14 cellular contexts compared by ENCODE assay signal in the genomic region with DNA sequence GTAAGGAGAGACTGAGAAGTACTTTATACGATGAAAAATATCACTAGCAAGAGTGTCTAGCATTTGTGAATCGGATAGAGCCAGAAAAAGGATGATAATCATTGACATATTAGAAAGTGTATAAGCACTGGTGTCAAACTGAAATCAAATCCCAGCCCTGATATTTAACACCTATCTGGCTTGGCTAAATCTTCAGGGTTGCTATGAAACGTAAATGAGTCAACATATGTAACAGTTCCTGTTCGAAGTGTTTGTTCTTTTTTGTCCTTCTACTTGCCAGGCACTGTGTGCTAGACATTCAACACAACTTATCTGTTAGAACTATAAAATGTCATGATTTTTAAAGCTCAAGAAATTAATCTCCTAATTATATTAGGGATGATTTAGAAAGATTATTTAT. TPM values are rescaled to one million over a fixed set of nuclear protein-coding genes. Genes with fewer than 3 reads are reported as not detected.
DNase-seq lines count a peak whose midpoint lies in the region; ATAC-seq, FAIRE-seq and TF ChIP-seq lines count a peak whose summit lies in the region.
"Had no signal": no experiment of that assay in that cellular context is flagged by ENCODE, and none has a peak within 500 bp of the region (broad histone marks: within the 10 kb centered on the region; RNA-seq: fewer than 3 reads in every experiment).

No MANE protein-coding gene starts in this region.

- TF ChIP-seq CTCF in natural killer cell (IDR thresholded peaks at IDR 0.05) (no peak), RWPE1 (conservative IDR thresholded peaks at IDR 0.05; ENCODE audit: low read depth) (no peak), fibroblast of pulmonary artery (IDR thresholded peaks at IDR 0.05; ENCODE audit: low read length, missing control alignments) (no peak), upper lobe of right lung (IDR thresholded peaks at IDR 0.05) (no peak)

- H3K9me3 ChIP-seq in upper lobe of right lung, result no peaks in the 10 kb centered on the region

- no peak for FAIRE-seq in HTR-8/SVneo (lab: Jason Lieb, UNC)
- FAIRE-seq: GM18507 had no signal

- H3K4me1 ChIP-seq in upper lobe of right lung, result no peaks in the 10 kb centered on the region

- peaks cover 75% of the 10 kb centered on the region for H3K36me3 ChIP-seq in upper lobe of right lung

- H3K4me3 ChIP-seq in fibroblast of pulmonary artery (replicated peaks; ENCODE audit: low read depth, low read length) (no peak overlapping the region), upper lobe of right lung (no peak overlapping the region)

- no peaks in the 10 kb centered on the region for H3K27me3 Mint-ChIP-seq in natural killer cell (ENCODE audit: low read depth in 2 of 2)
- no peaks in the 10 kb centered on the region for H3K27me3 Mint-ChIP-seq in natural killer cell treated with Interleukin-12 subunit alpha and Interleukin-12 subunit beta and Interleukin-15 and Interleukin-18, amount 100 ng/mL, for 72 hours
- H3K27me3 Mint-ChIP-seq: B cell had no signal

- H3K4me3 Mint-ChIP-seq in natural killer cell, result no peak overlapping the region
- H3K4me3 Mint-ChIP-seq in natural killer cell treated with Interleukin-12 subunit alpha and Interleukin-12 subunit beta and Interleukin-15 and Interleukin-18, amount 100 ng/mL, for 72 hours, result no peak overlapping the region
- H3K4me3 Mint-ChIP-seq: B cell, neural crest cell had no signal

- intact Hi-C loops in natural killer cell (cut with micrococcal nuclease), result no loop called here
- intact Hi-C loops in upper lobe of right lung (cut with DNase I), result no loop called here

- no peaks in the 10 kb centered on the region for H3K27me3 ChIP-seq in upper lobe of right lung

- CTCF ChIA-PET in RWPE1 (lab: Yijun Ruan, JAX), result no interaction called here

- peak overlapping the region; percentile 17 to 56 for H3K27ac Mint-ChIP-seq in natural killer cell
- H3K27ac Mint-ChIP-seq in natural killer cell treated with Interleukin-12 subunit alpha and Interleukin-12 subunit beta and Interleukin-15 and Interleukin-18, amount 100 ng/mL, for 72 hours, result peak overlapping the region in 1 of 2 donors; percentile 50
- H3K27ac Mint-ChIP-seq: B cell had no signal

- no peak overlapping the region for H3K27ac ChIP-seq in RWPE1
- no peak overlapping the region for H3K27ac ChIP-seq in upper lobe of right lung

- POLR2A ChIA-PET in RWPE1 (lab: Yijun Ruan, JAX; ENCODE audit: low non-redundant PET), result no interaction called here

- DNase-seq in natural killer cell (no peak), RWPE1 (ENCODE audit: low spot score) (peak; percentile 31), fibroblast of pulmonary artery (ENCODE audit: low read depth) (peak; percentile 66), upper lobe of right lung (no peak), HTR-8/SVneo (ENCODE audit: insufficient read length, low spot score) (no peak), NCI-H1105 treated with DMSO at 0.1 percent for 48 hours (lab: John Stamatoyannopoulos, UW) (no peak)
- DNase-seq in natural killer cell treated with Interleukin-12 subunit alpha and Interleukin-12 subunit beta and Interleukin-15 and Interleukin-18, amount 100 ng/mL, for 72 hours (ENCODE audit: low spot score), result no peak
- no peak for DNase-seq in activated CD8-positive, alpha-beta memory T cell treated with anti-CD3 and anti-CD28 coated beads, Interleukin-2, amount 50 U/mL, for 4 hours
- DNase-seq: amygdala, NCI-H1105 had no signal

- ATAC-seq in natural killer cell (peak in 2 of 3 donors; percentile 32 to 65), upper lobe of right lung (peak; percentile 76)
- no peak for ATAC-seq in natural killer cell treated with Interleukin-12 subunit alpha and Interleukin-12 subunit beta and Interleukin-15 and Interleukin-18, amount 100 ng/mL, for 72 hours

- H3K36me3 Mint-ChIP-seq in natural killer cell, result no peaks in the 10 kb centered on the region
- H3K36me3 Mint-ChIP-seq in natural killer cell treated with Interleukin-12 subunit alpha and Interleukin-12 subunit beta and Interleukin-15 and Interleukin-18, amount 100 ng/mL, for 72 hours, result peaks cover 12% of the 10 kb centered on the region

- H3K4me1 Mint-ChIP-seq in natural killer cell, result peaks cover 0 to 13% of the 10 kb centered on the region in 2 donors
- no peaks in the 10 kb centered on the region for H3K4me1 Mint-ChIP-seq in natural killer cell treated with Interleukin-12 subunit alpha and Interleukin-12 subunit beta and Interleukin-15 and Interleukin-18, amount 100 ng/mL, for 72 hours (ENCODE audit: low read depth in 2 of 2)
- H3K4me1 Mint-ChIP-seq: B cell, neural crest cell had no signal

- no peaks in the 10 kb centered on the region for H3K9me3 Mint-ChIP-seq in natural killer cell
- H3K9me3 Mint-ChIP-seq in natural killer cell treated with Interleukin-12 subunit alpha and Interleukin-12 subunit beta and Interleukin-15 and Interleukin-18, amount 100 ng/mL, for 72 hours, result no peaks in the 10 kb centered on the region
- H3K9me3 Mint-ChIP-seq: neural crest cell had no signal

RNA-seq across cellular contexts. Expression of a gene that starts 40.8 kb away (rescaled TPM):
- total RNA-seq in natural killer cell (not detected), upper lobe of right lung (not detected)
- not detected for total RNA-seq in natural killer cell treated with Interleukin-12 subunit alpha and Interleukin-12 subunit beta and Interleukin-15 and Interleukin-18, amount 100 ng/mL, for 72 hours
- total RNA-seq: B cell, neural crest cell, RPMI7951 had no signal

Comparison
In these comparisons a context has a peak if more than half of its experiments do, and no peak if none do; other contexts are left out.
1. ATAC-seq: peak in natural killer cell (2 of 3) and upper lobe of right lung (single experiment); none in natural killer cell treated with Interleukin-12 subunit alpha and Interleukin-12 subunit beta and Interleukin-15 and Interleukin-18, amount 100 ng/mL, for 72 hours (0 of 2).
2. DNase-seq: peak in RWPE1 (single experiment) and fibroblast of pulmonary artery (single experiment); none in natural killer cell (single experiment), natural killer cell treated with Interleukin-12 subunit alpha and Interleukin-12 subunit beta and Interleukin-15 and Interleukin-18, amount 100 ng/mL, for 72 hours (single experiment), upper lobe of right lung (single experiment), HTR-8/SVneo (single experiment), NCI-H1105 treated with DMSO at 0.1 percent for 48 hours (single experiment) and activated CD8-positive, alpha-beta memory T cell treated with anti-CD3 and anti-CD28 coated beads, Interleukin-2, amount 50 U/mL, for 4 hours (single experiment).